1 cellular context compared by ENCODE assay signal in the genomic region with DNA sequence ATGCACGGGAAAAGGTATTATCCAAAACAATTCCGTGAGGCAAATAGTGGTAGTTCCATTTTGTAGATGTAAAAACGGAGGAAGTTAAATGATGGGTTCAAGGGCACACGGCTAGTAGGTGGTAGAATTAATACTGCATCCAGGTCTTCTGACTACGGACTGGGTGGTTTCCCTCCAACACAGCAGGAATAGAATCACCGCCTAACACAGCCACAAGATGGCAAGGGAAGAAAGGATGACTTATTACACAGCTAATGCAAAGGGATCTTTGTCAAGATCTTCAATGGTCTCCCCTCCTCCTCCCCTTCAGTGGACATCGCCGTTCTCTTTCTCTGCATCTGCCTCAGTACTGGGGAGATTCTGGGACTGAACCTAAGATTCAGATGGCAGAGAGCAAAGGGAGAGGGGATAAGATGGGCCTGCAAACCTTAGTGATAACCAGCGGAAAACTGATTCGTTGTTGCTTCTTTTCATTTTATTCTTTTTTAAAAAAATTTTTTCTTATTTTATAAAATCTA.
A peak's percentile ranks its signal among the peaks of the same experiment; 100 is the strongest.
TF ChIP-seq lines count a peak whose summit lies in the region.

No MANE protein-coding gene starts in this region.

TF ChIP-seq in K562, 482 proteins besides CTCF, POLR2A, EP300 and RAD21 (continued from another document):
- TF ChIP-seq, protein P1, sequence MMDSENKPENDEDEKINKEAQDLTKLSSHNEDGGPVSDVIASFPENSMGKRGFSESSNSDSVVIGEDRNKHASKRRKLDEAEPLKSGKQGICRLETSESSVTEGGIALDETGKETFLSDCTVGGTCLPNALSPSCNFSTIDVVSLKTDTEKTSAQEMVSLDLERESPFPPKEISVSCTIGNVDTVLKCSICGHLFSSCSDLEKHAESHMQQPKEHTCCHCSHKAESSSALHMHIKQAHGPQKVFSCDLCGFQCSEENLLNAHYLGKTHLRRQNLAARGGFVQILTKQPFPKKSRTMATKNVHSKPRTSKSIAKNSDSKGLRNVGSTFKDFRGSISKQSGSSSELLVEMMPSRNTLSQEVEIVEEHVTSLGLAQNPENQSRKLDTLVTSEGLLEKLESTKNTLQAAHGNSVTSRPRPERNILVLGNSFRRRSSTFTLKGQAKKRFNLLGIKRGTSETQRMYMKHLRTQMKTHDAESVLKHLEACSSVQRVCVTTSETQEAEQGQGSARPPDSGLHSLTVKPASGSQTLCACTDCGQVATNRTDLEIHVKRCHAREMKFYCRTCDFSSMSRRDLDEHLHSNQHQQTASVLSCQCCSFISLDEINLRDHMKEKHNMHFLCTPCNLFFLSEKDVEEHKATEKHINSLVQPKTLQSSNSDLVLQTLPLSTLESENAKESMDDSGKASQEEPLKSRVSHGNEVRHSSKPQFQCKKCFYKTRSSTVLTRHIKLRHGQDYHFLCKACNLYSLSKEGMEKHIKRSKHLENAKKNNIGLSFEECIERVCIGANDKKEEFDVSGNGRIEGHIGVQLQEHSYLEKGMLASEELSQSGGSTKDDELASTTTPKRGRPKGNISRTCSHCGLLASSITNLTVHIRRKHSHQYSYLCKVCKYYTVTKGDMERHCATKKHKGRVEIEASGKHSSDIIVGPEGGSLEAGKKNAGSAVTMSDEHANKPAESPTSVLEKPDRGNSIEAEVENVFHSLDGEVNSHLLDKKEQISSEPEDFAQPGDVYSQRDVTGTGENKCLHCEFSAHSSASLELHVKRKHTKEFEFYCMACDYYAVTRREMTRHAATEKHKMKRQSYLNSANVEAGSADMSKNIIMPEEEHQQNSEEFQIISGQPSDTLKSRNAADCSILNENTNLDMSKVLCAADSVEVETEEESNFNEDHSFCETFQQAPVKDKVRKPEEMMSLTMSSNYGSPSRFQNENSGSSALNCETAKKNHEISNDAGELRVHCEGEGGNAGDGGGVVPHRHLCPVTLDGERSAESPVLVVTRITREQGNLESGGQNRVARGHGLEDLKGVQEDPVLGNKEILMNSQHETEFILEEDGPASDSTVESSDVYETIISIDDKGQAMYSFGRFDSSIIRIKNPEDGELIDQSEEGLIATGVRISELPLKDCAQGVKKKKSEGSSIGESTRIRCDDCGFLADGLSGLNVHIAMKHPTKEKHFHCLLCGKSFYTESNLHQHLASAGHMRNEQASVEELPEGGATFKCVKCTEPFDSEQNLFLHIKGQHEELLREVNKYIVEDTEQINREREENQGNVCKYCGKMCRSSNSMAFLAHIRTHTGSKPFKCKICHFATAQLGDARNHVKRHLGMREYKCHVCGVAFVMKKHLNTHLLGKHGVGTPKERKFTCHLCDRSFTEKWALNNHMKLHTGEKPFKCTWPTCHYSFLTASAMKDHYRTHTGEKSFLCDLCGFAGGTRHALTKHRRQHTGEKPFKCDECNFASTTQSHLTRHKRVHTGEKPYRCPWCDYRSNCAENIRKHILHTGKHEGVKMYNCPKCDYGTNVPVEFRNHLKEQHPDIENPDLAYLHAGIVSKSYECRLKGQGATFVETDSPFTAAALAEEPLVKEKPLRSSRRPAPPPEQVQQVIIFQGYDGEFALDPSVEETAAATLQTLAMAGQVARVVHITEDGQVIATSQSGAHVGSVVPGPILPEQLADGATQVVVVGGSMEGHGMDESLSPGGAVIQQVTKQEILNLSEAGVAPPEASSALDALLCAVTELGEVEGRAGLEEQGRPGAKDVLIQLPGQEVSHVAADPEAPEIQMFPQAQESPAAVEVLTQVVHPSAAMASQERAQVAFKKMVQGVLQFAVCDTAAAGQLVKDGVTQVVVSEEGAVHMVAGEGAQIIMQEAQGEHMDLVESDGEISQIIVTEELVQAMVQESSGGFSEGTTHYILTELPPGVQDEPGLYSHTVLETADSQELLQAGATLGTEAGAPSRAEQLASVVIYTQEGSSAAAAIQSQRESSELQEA (IDR thresholded peaks at IDR 0.05; ENCODE audit: low read depth) = no peak
- TF ChIP-seq SOX6 (IDR thresholded peaks at IDR 0.05) = 0 out of 2 replicates have a peak, but pooled peaks have one; percentile 1
- no peak for TF ChIP-seq PCBP1 (IDR thresholded peaks at IDR 0.05; ENCODE audit: low read depth, low read length, poor library complexity, severe bottlenecking)
- TF ChIP-seq, protein P2, sequence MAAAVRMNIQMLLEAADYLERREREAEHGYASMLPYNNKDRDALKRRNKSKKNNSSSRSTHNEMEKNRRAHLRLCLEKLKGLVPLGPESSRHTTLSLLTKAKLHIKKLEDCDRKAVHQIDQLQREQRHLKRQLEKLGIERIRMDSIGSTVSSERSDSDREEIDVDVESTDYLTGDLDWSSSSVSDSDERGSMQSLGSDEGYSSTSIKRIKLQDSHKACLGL (CRISPR knock-in tag; IDR thresholded peaks at IDR 0.05; ENCODE audit: borderline replicate concordance, poor library complexity, severe bottlenecking) = no peak
- TF ChIP-seq, protein P3, sequence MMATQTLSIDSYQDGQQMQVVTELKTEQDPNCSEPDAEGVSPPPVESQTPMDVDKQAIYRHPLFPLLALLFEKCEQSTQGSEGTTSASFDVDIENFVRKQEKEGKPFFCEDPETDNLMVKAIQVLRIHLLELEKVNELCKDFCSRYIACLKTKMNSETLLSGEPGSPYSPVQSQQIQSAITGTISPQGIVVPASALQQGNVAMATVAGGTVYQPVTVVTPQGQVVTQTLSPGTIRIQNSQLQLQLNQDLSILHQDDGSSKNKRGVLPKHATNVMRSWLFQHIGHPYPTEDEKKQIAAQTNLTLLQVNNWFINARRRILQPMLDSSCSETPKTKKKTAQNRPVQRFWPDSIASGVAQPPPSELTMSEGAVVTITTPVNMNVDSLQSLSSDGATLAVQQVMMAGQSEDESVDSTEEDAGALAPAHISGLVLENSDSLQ (IDR thresholded peaks at IDR 0.05) = no peak
- TF ChIP-seq FIP1L1 (IDR thresholded peaks at IDR 0.05; ENCODE audit: low read depth, low read length, poor library complexity, severe bottlenecking) = no peak
- TF ChIP-seq RBFOX2 (IDR thresholded peaks at IDR 0.05; ENCODE audit: low read depth, low read length) = no peak
- TF ChIP-seq ZNF347 (CRISPR knock-in tag; IDR thresholded peaks at IDR 0.05; ENCODE audit: low read depth) = no peak
- peak; percentile 12 for TF ChIP-seq CHD1 (IDR thresholded peaks at IDR 0.05; ENCODE audit: low read length)
- TF ChIP-seq, protein P4, sequence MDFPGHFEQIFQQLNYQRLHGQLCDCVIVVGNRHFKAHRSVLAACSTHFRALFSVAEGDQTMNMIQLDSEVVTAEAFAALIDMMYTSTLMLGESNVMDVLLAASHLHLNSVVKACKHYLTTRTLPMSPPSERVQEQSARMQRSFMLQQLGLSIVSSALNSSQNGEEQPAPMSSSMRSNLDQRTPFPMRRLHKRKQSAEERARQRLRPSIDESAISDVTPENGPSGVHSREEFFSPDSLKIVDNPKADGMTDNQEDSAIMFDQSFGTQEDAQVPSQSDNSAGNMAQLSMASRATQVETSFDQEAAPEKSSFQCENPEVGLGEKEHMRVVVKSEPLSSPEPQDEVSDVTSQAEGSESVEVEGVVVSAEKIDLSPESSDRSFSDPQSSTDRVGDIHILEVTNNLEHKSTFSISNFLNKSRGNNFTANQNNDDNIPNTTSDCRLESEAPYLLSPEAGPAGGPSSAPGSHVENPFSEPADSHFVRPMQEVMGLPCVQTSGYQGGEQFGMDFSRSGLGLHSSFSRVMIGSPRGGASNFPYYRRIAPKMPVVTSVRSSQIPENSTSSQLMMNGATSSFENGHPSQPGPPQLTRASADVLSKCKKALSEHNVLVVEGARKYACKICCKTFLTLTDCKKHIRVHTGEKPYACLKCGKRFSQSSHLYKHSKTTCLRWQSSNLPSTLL (IDR thresholded peaks at IDR 0.05) = no peak
- TF ChIP-seq ZNF311 (CRISPR knock-in tag; IDR thresholded peaks at IDR 0.05) = no peak
- no peak for TF ChIP-seq RAD51 (IDR thresholded peaks at IDR 0.05; ENCODE audit: borderline replicate concordance, low read depth)
- TF ChIP-seq NELFE (IDR thresholded peaks at IDR 0.05; ENCODE audit: insufficient read depth, insufficient read length) = no peak
